ENCODE assay signal across 12 cellular contexts in the genomic region with DNA sequence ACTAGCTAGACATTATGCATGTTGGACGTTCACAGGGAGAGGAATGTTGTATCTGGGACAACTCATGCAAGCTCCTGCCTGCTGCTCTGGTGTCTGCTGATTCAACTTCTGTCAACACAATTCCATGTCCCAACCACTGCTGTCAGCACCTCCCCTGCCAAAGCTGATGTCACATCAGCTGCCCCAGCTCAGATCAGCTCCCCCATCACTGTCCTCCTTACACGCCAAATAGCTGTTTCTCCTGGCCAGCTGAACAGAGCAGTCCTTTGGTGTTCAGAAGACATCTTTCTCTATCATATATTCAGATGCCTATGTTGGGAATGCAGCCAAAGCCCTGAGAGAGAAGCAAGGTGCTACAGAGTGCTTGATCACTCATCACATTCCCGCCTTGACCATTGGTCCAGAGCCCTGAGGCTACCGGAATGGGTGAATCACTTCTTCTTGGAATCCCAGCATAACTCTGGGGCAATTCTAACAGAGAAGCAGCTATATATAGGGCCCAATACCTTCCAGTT.
DNase-seq lines count a peak whose midpoint lies in the region; ATAC-seq and TF ChIP-seq lines count a peak whose summit lies in the region.
"Had no signal": no experiment of that assay in that cellular context is flagged by ENCODE, and none has a peak within 500 bp of the region (broad histone marks: within the 10 kb centered on the region; RNA-seq: fewer than 3 reads in every experiment).

No MANE protein-coding gene starts in this region.

- no peaks in the 10 kb centered on the region for H3K79me2 ChIP-seq in PC-9 (ENCODE audit: low read depth)

- no peaks in the 10 kb centered on the region for H3K4me1 Mint-ChIP-seq in stimulated activated effector memory CD8-positive, alpha-beta T cell treated with anti-CD3 and anti-CD28 coated beads, Interleukin-12 subunit alpha, Interleukin-12 subunit beta, amount 100 ng/mL, for 72 hours

- no peak for TF ChIP-seq CTCF in PC-9 (conservative IDR thresholded peaks at IDR 0.05)

- H3K4me1 ChIP-seq in PC-9 (replicated peaks; ENCODE audit: insufficient read depth) (peaks cover 20% of the 10 kb centered on the region), neuronal stem cell (ENCODE audit: control insufficient read depth in 2 of 2, insufficient read depth in 1 of 2, low read depth in 1 of 2, low read length in 2 of 2) (no peaks in the 10 kb centered on the region)
- H3K4me1 ChIP-seq: Peyer's patch had no signal

- H2BK12ac ChIP-seq in neuronal stem cell (ENCODE audit: low read length) = no peak overlapping the region

- peak; percentile 93 for DNase-seq in AG20443 (ENCODE audit: low spot score)
- DNase-seq in PC-9 = peak; percentile 58 to 69
- DNase-seq in fibroblast of gingiva (ENCODE audit: low read depth) = peak; percentile 94
- no peak for DNase-seq in neuronal stem cell (ENCODE audit: low spot score)
- DNase-seq in stimulated activated effector memory CD8-positive, alpha-beta T cell treated with anti-CD3 and anti-CD28 coated beads, Interleukin-12 subunit alpha, Interleukin-12 subunit beta, amount 100 ng/mL, for 72 hours (ENCODE audit: low spot score in 2 of 2) = no peak
- DNase-seq in activated CD4-positive, CD25-positive, alpha-beta regulatory T cell (lab: John Stamatoyannopoulos, UW) = no peak
- no peak for DNase-seq in left colon
- no peak for DNase-seq in NK-92 (lab: John Stamatoyannopoulos, UW; ENCODE audit: unreplicated experiment)
- DNase-seq: COR-L47, endodermal cell, Peyer's patch had no signal

- intact Hi-C loops in PC-9 (cut with micrococcal nuclease; ENCODE audit: unreplicated experiment) = no loop called here
- intact Hi-C loops in left colon (cut with DNase I, micrococcal nuclease) = no loop called here

- no peak overlapping the region for H4K91ac ChIP-seq in neuronal stem cell (ENCODE audit: low read depth, low read length, poor library complexity)

- no peak for ATAC-seq in stimulated activated effector memory CD8-positive, alpha-beta T cell treated with anti-CD3 and anti-CD28 coated beads, Interleukin-12 subunit alpha, Interleukin-12 subunit beta, amount 100 ng/mL, for 72 hours
- no peak for ATAC-seq in left colon

- H3K9me3 ChIP-seq in PC-9 (ENCODE audit: insufficient read depth, low read depth) (no peaks in the 10 kb centered on the region), neuronal stem cell (replicated peaks in 1 of 2; ENCODE audit: control insufficient read depth in 2 of 2, insufficient read depth in 1 of 2, low read depth in 1 of 2, low read length in 2 of 2) (no peaks in the 10 kb centered on the region)
- H3K9me3 ChIP-seq: Peyer's patch had no signal

- H3K27ac ChIP-seq in PC-9 (no peak overlapping the region), neuronal stem cell (replicated peaks; ENCODE audit: low read length) (no peak overlapping the region)
- H3K27ac ChIP-seq: KMS-11, Peyer's patch had no signal

- H2BK120ac ChIP-seq in neuronal stem cell (ENCODE audit: low read depth, low read length) = no peak overlapping the region

- no peak overlapping the region for H2BK5ac ChIP-seq in neuronal stem cell (ENCODE audit: low read length)

- H3K4ac ChIP-seq in neuronal stem cell (ENCODE audit: low read length) = no peak overlapping the region

- no peak overlapping the region for H3K18ac ChIP-seq in neuronal stem cell (ENCODE audit: low read length)

- no peaks in the 10 kb centered on the region for H4K20me1 ChIP-seq in PC-9 (ENCODE audit: insufficient read depth)

- no TSS peak for BruUV-seq in PC-9 (replicated peaks; lab: Mats Ljungman, UMichigan)

- no peak overlapping the region for H4K8ac ChIP-seq in neuronal stem cell (ENCODE audit: low read depth, low read length)

- no peaks in the 10 kb centered on the region for H3K9me2 ChIP-seq in PC-9 (ENCODE audit: insufficient read depth)

- no peaks in the 10 kb centered on the region for H3K79me1 ChIP-seq in neuronal stem cell (ENCODE audit: low read depth, low read length)

- H2AFZ ChIP-seq in PC-9 = no peak overlapping the region
- H2AFZ ChIP-seq in neuronal stem cell (ENCODE audit: low read length) = no peak overlapping the region

- H3K36me3 Mint-ChIP-seq in stimulated activated effector memory CD8-positive, alpha-beta T cell treated with anti-CD3 and anti-CD28 coated beads, Interleukin-12 subunit alpha, Interleukin-12 subunit beta, amount 100 ng/mL, for 72 hours = no peaks in the 10 kb centered on the region

- H3K23ac ChIP-seq in neuronal stem cell (ENCODE audit: low read depth, low read length, poor library complexity) = no peak overlapping the region

- H3K27me3 ChIP-seq in PC-9 (ENCODE audit: insufficient read depth, low read depth) = no peaks in the 10 kb centered on the region
- no peaks in the 10 kb centered on the region for H3K27me3 ChIP-seq in neuronal stem cell (ENCODE audit: control insufficient read depth in 3 of 3, insufficient read depth in 3 of 3, low read depth in 1 of 3, low read length in 3 of 3)
- H3K27me3 ChIP-seq: Peyer's patch had no signal

- WGBS in neuronal stem cell (ENCODE audit: extremely low coverage in 2 of 2, insufficient read length in 2 of 2, insufficient replicate concordance in 1 of 2), 2 donors = no CpG with 5 or more reads among the region's 4 CpGs

- peak overlapping the region; percentile 7 for H3K9ac ChIP-seq in neuronal stem cell (ENCODE audit: low read depth, low read length, poor library complexity)
- H3K9ac ChIP-seq: KMS-11 had no signal

- no peak overlapping the region for H3K14ac ChIP-seq in neuronal stem cell (ENCODE audit: low read length)

- no peak overlapping the region for H2AK5ac ChIP-seq in neuronal stem cell (ENCODE audit: low read depth, low read length)

- no peak overlapping the region for H3K27ac Mint-ChIP-seq in stimulated activated effector memory CD8-positive, alpha-beta T cell treated with anti-CD3 and anti-CD28 coated beads, Interleukin-12 subunit alpha, Interleukin-12 subunit beta, amount 100 ng/mL, for 72 hours
- H3K27ac Mint-ChIP-seq: endodermal cell had no signal

- CTCF ChIA-PET in PC-9 (lab: Charles Lee) = no interaction called here

- peak overlapping the region; percentile 23; the same call in 1 of the 2 replicates for H3K4me2 ChIP-seq in PC-9
- H3K4me2 ChIP-seq in neuronal stem cell (ENCODE audit: insufficient read depth, low read length, poor library complexity, severe bottlenecking) = no peak overlapping the region
- H3K4me2 ChIP-seq: KMS-11 had no signal

- peaks cover 15% of the 10 kb centered on the region; the same call in 1 of the 2 replicates for H3F3A ChIP-seq in PC-9 (ENCODE audit: insufficient read depth, low read depth)

- H3K36me3 ChIP-seq in PC-9 (ENCODE audit: low read depth) (no peaks in the 10 kb centered on the region), neuronal stem cell (replicated peaks in 1 of 2; ENCODE audit: control insufficient read depth in 2 of 2, insufficient read depth in 2 of 2, low read length in 2 of 2) (no peaks in the 10 kb centered on the region)
- H3K36me3 ChIP-seq: Peyer's patch had no signal

- H3K9me3 Mint-ChIP-seq in stimulated activated effector memory CD8-positive, alpha-beta T cell treated with anti-CD3 and anti-CD28 coated beads, Interleukin-12 subunit alpha, Interleukin-12 subunit beta, amount 100 ng/mL, for 72 hours = no peaks in the 10 kb centered on the region

- H3K4me3 ChIP-seq in PC-9 (no peak overlapping the region), neuronal stem cell (ENCODE audit: low read length in 2 of 2) (no peak overlapping the region)
- H3K4me3 ChIP-seq: Peyer's patch had no signal

- H3K4me3 Mint-ChIP-seq in stimulated activated effector memory CD8-positive, alpha-beta T cell treated with anti-CD3 and anti-CD28 coated beads, Interleukin-12 subunit alpha, Interleukin-12 subunit beta, amount 100 ng/mL, for 72 hours = no peak overlapping the region
- H3K4me3 Mint-ChIP-seq: endodermal cell had no signal

- POLR2A ChIA-PET in PC-9 (lab: Charles Lee; ENCODE audit: unreplicated experiment) = no interaction called here

- no peak overlapping the region for H2BK15ac ChIP-seq in neuronal stem cell (ENCODE audit: low read length)

Comparison
In these comparisons a context has a peak if more than half of its experiments do, and no peak if none do; other contexts are left out.
1. DNase-seq: peak in AG20443 (single experiment), PC-9 (2 of 2) and fibroblast of gingiva (single experiment); none in neuronal stem cell (single experiment), stimulated activated effector memory CD8-positive, alpha-beta T cell treated with anti-CD3 and anti-CD28 coated beads, Interleukin-12 subunit alpha, Interleukin-12 subunit beta, amount 100 ng/mL, for 72 hours (0 of 2), activated CD4-positive, CD25-positive, alpha-beta regulatory T cell (0 of 4), left colon (0 of 2) and NK-92 (single experiment).